Comparison of ENCODE assay signal across 21 cellular contexts in genomic region chr12:118038122-118038521, GRCh38. TPM values are rescaled to one million over a fixed set of nuclear protein-coding genes. Genes with fewer than 3 reads are reported as not detected.
DNase-seq lines count a peak whose midpoint lies in the region; ATAC-seq and TF ChIP-seq lines count a peak whose summit lies in the region.
"Had no signal": no experiment of that assay in that cellular context is flagged by ENCODE, and none has a peak within 500 bp of the region (broad histone marks: within the 10 kb centered on the region; RNA-seq: fewer than 3 reads in every experiment).

No MANE protein-coding gene starts in this region.

- H3K27ac ChIP-seq in colonic mucosa (no peak overlapping the region), Karpas-422 (ENCODE audit: low read length) (no peak overlapping the region)
- H3K27ac ChIP-seq: gastroesophageal sphincter, PC-9, tibial artery, WERI-Rb-1 had no signal

- intact Hi-C loops in activated T-helper 1 cell treated with anti-CD3 and anti-CD28 coated beads, Interleukin-12 subunit alpha, Interleukin-12 subunit beta, Interleukin-2, Interleukin-4 antibody, amounts not matched to agents 30 ng/mL and 10 ng/mL and 1 ng/mL, durations not matched to agents 14 hours and 24 hours and 36 hours (cut with micrococcal nuclease) = loop anchor here (10.0 kb wide), 2 partner anchors 1113 to 1977 kb away; no protein-coding TSS in a partner anchor
- intact Hi-C loops in left ventricle myocardium superior (cut with micrococcal nuclease) = no loop called here
- intact Hi-C loops in colonic mucosa (cut with DNase I) = no loop called here

- no peaks in the 10 kb centered on the region for H3K9me2 ChIP-seq in Karpas-422 (replicated peaks; ENCODE audit: insufficient read depth, low read length)

- H3K36me3 Mint-ChIP-seq in activated T-helper 1 cell treated with anti-CD3 and anti-CD28 coated beads, Interleukin-12 subunit alpha, Interleukin-12 subunit beta, Interleukin-2, Interleukin-4 antibody, amounts not matched to agents 30 ng/mL and 10 ng/mL and 1 ng/mL, durations not matched to agents 14 hours and 24 hours and 36 hours (ENCODE audit: low read depth) = peaks cover 76% of the 10 kb centered on the region

- no peak overlapping the region for H2AFZ ChIP-seq in Karpas-422 (ENCODE audit: low read length)
- H2AFZ ChIP-seq: PC-9 had no signal

- H3K9me3 ChIP-seq in colonic mucosa (no peaks in the 10 kb centered on the region), Karpas-422 (ENCODE audit: low read length) (no peaks in the 10 kb centered on the region)
- H3K9me3 ChIP-seq: gastroesophageal sphincter, tibial artery had no signal

- H3K4me1 Mint-ChIP-seq in activated T-helper 1 cell treated with anti-CD3 and anti-CD28 coated beads, Interleukin-12 subunit alpha, Interleukin-12 subunit beta, Interleukin-2, Interleukin-4 antibody, amounts not matched to agents 30 ng/mL and 10 ng/mL and 1 ng/mL, durations not matched to agents 14 hours and 24 hours and 36 hours (ENCODE audit: low read depth) = peaks cover 60% of the 10 kb centered on the region

- H3K4me3 Mint-ChIP-seq in activated T-helper 1 cell treated with anti-CD3 and anti-CD28 coated beads, Interleukin-12 subunit alpha, Interleukin-12 subunit beta, Interleukin-2, Interleukin-4 antibody, amounts not matched to agents 30 ng/mL and 10 ng/mL and 1 ng/mL, durations not matched to agents 14 hours and 24 hours and 36 hours = no peak overlapping the region
- H3K4me3 Mint-ChIP-seq: central memory CD8-positive, alpha-beta T cell; naive thymus-derived CD4-positive, alpha-beta T cell had no signal

- no peaks in the 10 kb centered on the region for H3K27me3 Mint-ChIP-seq in activated T-helper 1 cell treated with anti-CD3 and anti-CD28 coated beads, Interleukin-12 subunit alpha, Interleukin-12 subunit beta, Interleukin-2, Interleukin-4 antibody, amounts not matched to agents 30 ng/mL and 10 ng/mL and 1 ng/mL, durations not matched to agents 14 hours and 24 hours and 36 hours (ENCODE audit: insufficient read depth)
- H3K27me3 Mint-ChIP-seq: central memory CD8-positive, alpha-beta T cell; naive thymus-derived CD4-positive, alpha-beta T cell had no signal

- H3K36me3 ChIP-seq in colonic mucosa (peaks cover 15% of the 10 kb centered on the region), Karpas-422 (ENCODE audit: insufficient read depth, low read length) (peaks cover 3% of the 10 kb centered on the region; the same call in 1 of the 2 replicates)

- no peaks in the 10 kb centered on the region for H3K27me3 ChIP-seq in colonic mucosa
- H3K27me3 ChIP-seq in Karpas-422 (ENCODE audit: low read length) = no peaks in the 10 kb centered on the region
- H3K27me3 ChIP-seq: gastroesophageal sphincter, tibial artery had no signal

- no peaks in the 10 kb centered on the region for H3K79me2 ChIP-seq in Karpas-422 (ENCODE audit: low read length)

- no peaks in the 10 kb centered on the region for H3K4me1 ChIP-seq in colonic mucosa
- peaks cover 27% of the 10 kb centered on the region for H3K4me1 ChIP-seq in Karpas-422 (ENCODE audit: low read length)
- H3K4me1 ChIP-seq: tibial artery had no signal

- DNase-seq in DMS153 (lab: John Stamatoyannopoulos, UW) (peak; percentile 70), DMS79 treated with DMSO at 0.1 percent for 48 hours (lab: John Stamatoyannopoulos, UW) (peak; percentile 74), NCI-H2029 treated with DMSO at 0.1 percent for 48 hours (lab: John Stamatoyannopoulos, UW) (peak; percentile 68), left ventricle myocardium superior (no peak), colonic mucosa (no peak), Karpas-422 (no peak)
- DNase-seq in activated T-helper 1 cell treated with anti-CD3 and anti-CD28 coated beads, Interleukin-12 subunit alpha, Interleukin-12 subunit beta, Interleukin-2, Interleukin-4 antibody, amounts not matched to agents 30 ng/mL and 10 ng/mL and 1 ng/mL, durations not matched to agents 14 hours and 24 hours and 36 hours (ENCODE audit: low spot score) = no peak
- DNase-seq: activated gamma-delta T cell; anterior cingulate cortex; mesendoderm; naive thymus-derived CD4-positive, alpha-beta T cell; NCI-H1436 treated with DMSO at 0.1 percent for 48 hours; NCI-H82; PC-9; right cardiac atrium; T-helper 2 cell; tibial artery; WERI-Rb-1 had no signal

- no peaks in the 10 kb centered on the region for H4K20me1 ChIP-seq in Karpas-422 (ENCODE audit: insufficient read depth, low read depth, low read length)

- no peaks in the 10 kb centered on the region for H3K9me3 Mint-ChIP-seq in activated T-helper 1 cell treated with anti-CD3 and anti-CD28 coated beads, Interleukin-12 subunit alpha, Interleukin-12 subunit beta, Interleukin-2, Interleukin-4 antibody, amounts not matched to agents 30 ng/mL and 10 ng/mL and 1 ng/mL, durations not matched to agents 14 hours and 24 hours and 36 hours
- H3K9me3 Mint-ChIP-seq: central memory CD8-positive, alpha-beta T cell; naive thymus-derived CD4-positive, alpha-beta T cell had no signal

- no peak overlapping the region for H3K9ac ChIP-seq in colonic mucosa (ENCODE audit: low read depth in 2 of 2, low read length in 2 of 2)
- no peak overlapping the region for H3K9ac ChIP-seq in Karpas-422 (ENCODE audit: low read length)

- peak overlapping the region; percentile 75 for H3K27ac Mint-ChIP-seq in activated T-helper 1 cell treated with anti-CD3 and anti-CD28 coated beads, Interleukin-12 subunit alpha, Interleukin-12 subunit beta, Interleukin-2, Interleukin-4 antibody, amounts not matched to agents 30 ng/mL and 10 ng/mL and 1 ng/mL, durations not matched to agents 14 hours and 24 hours and 36 hours

- no peak for ATAC-seq in left ventricle myocardium superior
- ATAC-seq: esophagus mucosa; gastroesophageal sphincter; naive thymus-derived CD4-positive, alpha-beta T cell; right cardiac atrium had no signal

- H3K4me2 ChIP-seq in Karpas-422 (ENCODE audit: low read depth, low read length, poor library complexity, severe bottlenecking) = no peak overlapping the region
- H3K4me2 ChIP-seq: PC-9 had no signal

- no peak for TF ChIP-seq CTCF in colonic mucosa (IDR thresholded peaks at IDR 0.05)

- H3K4me3 ChIP-seq in colonic mucosa = no peak overlapping the region
- no peak overlapping the region for H3K4me3 ChIP-seq in Karpas-422 (ENCODE audit: low read length)
- H3K4me3 ChIP-seq: gastroesophageal sphincter, PC-9, tibial artery had no signal

RNA-seq across cellular contexts. Expression of gene RFC5, which starts 21.6 kb away (rescaled TPM):
- 73.8 and 87.0 TPM in 2 replicates for total RNA-seq in activated T-helper 1 cell treated with anti-CD3 and anti-CD28 coated beads, Interleukin-12 subunit alpha, Interleukin-12 subunit beta, Interleukin-2, Interleukin-4 antibody, amounts not matched to agents 30 ng/mL and 10 ng/mL and 1 ng/mL, durations not matched to agents 14 hours and 24 hours and 36 hours
- total RNA-seq in left ventricle myocardium superior (5.2 TPM), colonic mucosa (10 to 100 TPM in 1 of 2 donors, 1 to 10 TPM in 1; 9.4 to 36.0 TPM)
- 28.7 and 41.1 TPM in 2 replicates for total RNA-seq in Karpas-422 (2014; rRNA removed; shearing (Covaris generic); ENCODE audit: low replicate concordance)

RNA-seq across cellular contexts. Expression of gene WSB2, which starts 22.9 kb away (rescaled TPM):
- 122 and 127 TPM in 2 replicates for total RNA-seq in activated T-helper 1 cell treated with anti-CD3 and anti-CD28 coated beads, Interleukin-12 subunit alpha, Interleukin-12 subunit beta, Interleukin-2, Interleukin-4 antibody, amounts not matched to agents 30 ng/mL and 10 ng/mL and 1 ng/mL, durations not matched to agents 14 hours and 24 hours and 36 hours
- total RNA-seq in left ventricle myocardium superior (103 TPM), colonic mucosa (100 to 1,000 TPM in 1 of 2 donors, 10 to 100 TPM in 1; 99.1 to 120 TPM)
- 28.8 and 49.1 TPM in 2 replicates for total RNA-seq in Karpas-422 (2014; rRNA removed; shearing (Covaris generic); ENCODE audit: low replicate concordance)

Comparison
In these comparisons a context has a peak if more than half of its experiments do, and no peak if none do; other contexts are left out.
1. DNase-seq: peak in DMS153 (single experiment), DMS79 treated with DMSO at 0.1 percent for 48 hours (single experiment) and NCI-H2029 treated with DMSO at 0.1 percent for 48 hours (single experiment); none in activated T-helper 1 cell treated with anti-CD3 and anti-CD28 coated beads, Interleukin-12 subunit alpha, Interleukin-12 subunit beta, Interleukin-2, Interleukin-4 antibody, amounts not matched to agents 30 ng/mL and 10 ng/mL and 1 ng/mL, durations not matched to agents 14 hours and 24 hours and 36 hours (single experiment), left ventricle myocardium superior (single experiment), colonic mucosa (single experiment) and Karpas-422 (single experiment).